In genomic region chr4:40301592-40301991, GRCh38 we compare ENCODE assay signal across 8 cellular contexts. TPM values are rescaled to one million over a fixed set of nuclear protein-coding genes. Genes with fewer than 3 reads are reported as not detected.
A peak's percentile ranks its signal among the peaks of the same experiment; 100 is the strongest.
DNase-seq lines count a peak whose midpoint lies in the region; ATAC-seq, FAIRE-seq and TF ChIP-seq lines count a peak whose summit lies in the region.

No MANE protein-coding gene starts in this region.

- CTCF ChIA-PET in activated CD4-positive, alpha-beta memory T cell treated with anti-CD3 and anti-CD28 coated beads for 36 hours (lab: Charles Lee): interaction anchor here (0.9 to 2.0 kb wide), 5 partner anchors 8 to 23 kb away, joined by 3 to 7 read pairs (median 6); no protein-coding TSS in a partner anchor

- TF ChIP-seq EP300 in sigmoid colon (IDR thresholded peaks at IDR 0.05) (no peak), gastroesophageal sphincter (IDR thresholded peaks at IDR 0.05) (no peak)

- peak overlapping the region; percentile 90 for H3K27ac Mint-ChIP-seq in activated CD4-positive, alpha-beta memory T cell treated with anti-CD3 and anti-CD28 coated beads for 36 hours

- POLR2A ChIA-PET in activated CD4-positive, alpha-beta memory T cell treated with anti-CD3 and anti-CD28 coated beads for 36 hours (lab: Charles Lee): interaction anchor here (1.0 to 1.5 kb wide), 2 partner anchors 18 to 94 kb away, joined by 4 to 5 read pairs; no protein-coding TSS in a partner anchor

- intact Hi-C loops in activated CD4-positive, alpha-beta memory T cell treated with anti-CD3 and anti-CD28 coated beads for 36 hours (cut with micrococcal nuclease): loop anchor here (10.0 kb wide), 1 partner anchor 837 kb away; no protein-coding TSS in a partner anchor
- intact Hi-C loops in sigmoid colon (cut with DNase I): no loop called here

- 43 to 78% methylated on average over 7 of the region's 7 CpGs for WGBS in sigmoid colon, 2 donors
- whole genome bisulfite sequencing in gastroesophageal sphincter (ENCODE audit: low coverage in 1 of 2), 2 donors: 57 to 85% methylated on average over 3 to 7 of the region's 7 CpGs

- no peaks in the 10 kb centered on the region for H3K27me3 ChIP-seq in sigmoid colon
- no peaks in the 10 kb centered on the region for H3K27me3 ChIP-seq in gastroesophageal sphincter

- no peak overlapping the region for H3K4me3 ChIP-seq in sigmoid colon
- H3K4me3 ChIP-seq in gastroesophageal sphincter: no peak overlapping the region

- ATAC-seq in HG03064 (IDR thresholded peaks at IDR 0.05; ENCODE audit: low read depth, unreplicated experiment): peak; percentile 75
- no peak for ATAC-seq in gastroesophageal sphincter

- peak; percentile 98 for FAIRE-seq in GM19239 (lab: Jason Lieb, UNC)

- no peaks in the 10 kb centered on the region for H3K36me3 ChIP-seq in sigmoid colon
- H3K36me3 ChIP-seq in gastroesophageal sphincter: no peaks in the 10 kb centered on the region

- H3K27me3 Mint-ChIP-seq in activated CD4-positive, alpha-beta memory T cell treated with anti-CD3 and anti-CD28 coated beads for 36 hours: no peaks in the 10 kb centered on the region

- TF ChIP-seq POLR2A in sigmoid colon (IDR thresholded peaks at IDR 0.05) (no peak), gastroesophageal sphincter (IDR thresholded peaks at IDR 0.05) (no peak)

- TF ChIP-seq CTCF in sigmoid colon (IDR thresholded peaks at IDR 0.05) (no peak), gastroesophageal sphincter (IDR thresholded peaks at IDR 0.05) (no peak)

- H3K9me3 ChIP-seq in sigmoid colon (no peaks in the 10 kb centered on the region), gastroesophageal sphincter (peaks cover 0 to 5% (median 0%) of the 10 kb centered on the region in 3 donors)

- H3K4me3 Mint-ChIP-seq in activated CD4-positive, alpha-beta memory T cell treated with anti-CD3 and anti-CD28 coated beads for 36 hours: peak overlapping the region; percentile 66

- peaks cover 7% of the 10 kb centered on the region for H3K9me3 Mint-ChIP-seq in activated CD4-positive, alpha-beta memory T cell treated with anti-CD3 and anti-CD28 coated beads for 36 hours

- no peak overlapping the region for H3K27ac ChIP-seq in sigmoid colon
- no peak overlapping the region for H3K27ac ChIP-seq in gastroesophageal sphincter

- no peaks in the 10 kb centered on the region for H3K4me1 ChIP-seq in sigmoid colon
- H3K4me1 ChIP-seq in gastroesophageal sphincter: no peaks in the 10 kb centered on the region

- H3K4me1 Mint-ChIP-seq in activated CD4-positive, alpha-beta memory T cell treated with anti-CD3 and anti-CD28 coated beads for 36 hours (ENCODE audit: low read depth): peaks cover 85% of the 10 kb centered on the region

- peaks cover 6% of the 10 kb centered on the region for H3K36me3 Mint-ChIP-seq in activated CD4-positive, alpha-beta memory T cell treated with anti-CD3 and anti-CD28 coated beads for 36 hours

- DNase-seq in GM19239 (ENCODE audit: insufficient read length, low spot score): peak; percentile 19
- peak; percentile 66 for DNase-seq in activated CD4-positive, alpha-beta memory T cell treated with anti-CD3 and anti-CD28 coated beads for 36 hours
- DNase-seq in sigmoid colon: peak; percentile 47
- DNase-seq in ureter (ENCODE audit: low spot score): no peak
- DNase-seq in SHP77 (lab: John Stamatoyannopoulos, UW): no peak
- no peak for DNase-seq in NCI-H774 (lab: John Stamatoyannopoulos, UW)

RNA-seq across cellular contexts. Expression of gene CHRNA9, which starts 33.5 kb away (rescaled TPM):
- under 1 TPM; 0.10 to 0.17 TPM for total RNA-seq in activated CD4-positive, alpha-beta memory T cell treated with anti-CD3 and anti-CD28 coated beads for 36 hours
- total RNA-seq in sigmoid colon (not detected), gastroesophageal sphincter (not detected), ureter (not detected)
- polyA plus RNA-seq in sigmoid colon: not detected

Comparison
In these comparisons a context has a peak if more than half of its experiments do, and no peak if none do; other contexts are left out.
1. DNase-seq: peak in GM19239 (single experiment), activated CD4-positive, alpha-beta memory T cell treated with anti-CD3 and anti-CD28 coated beads for 36 hours (single experiment) and sigmoid colon (single experiment); none in ureter (single experiment), SHP77 (0 of 2) and NCI-H774 (single experiment).